In the genomic region with DNA sequence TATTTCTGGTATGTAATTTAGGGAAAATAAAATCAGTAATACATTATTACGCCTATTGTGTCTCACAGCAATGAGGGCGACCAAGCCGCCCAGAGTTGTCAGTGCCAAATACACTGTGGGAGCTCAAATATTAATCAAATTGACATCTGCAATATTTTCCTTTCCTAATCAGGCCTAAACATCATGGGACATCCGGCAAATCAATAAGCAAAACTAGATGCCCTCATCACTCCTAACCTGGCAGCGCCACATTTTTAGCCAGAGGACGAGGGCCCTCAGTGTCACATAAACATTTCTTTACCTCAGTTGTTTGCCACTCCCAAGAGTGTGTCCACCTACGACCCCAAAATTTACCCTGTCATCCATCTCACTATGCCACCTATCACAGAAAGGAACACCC, we compare ENCODE assay signal across 27 cellular contexts.
DNase-seq lines count a peak whose midpoint lies in the region; ATAC-seq, FAIRE-seq and TF ChIP-seq lines count a peak whose summit lies in the region.
"Had no signal": no experiment of that assay in that cellular context is flagged by ENCODE, and none has a peak within 500 bp of the region (broad histone marks: within the 10 kb centered on the region; RNA-seq: fewer than 3 reads in every experiment).

No MANE protein-coding gene starts in this region.

- no peak overlapping the region for H3K27ac ChIP-seq in right lobe of liver
- no peak overlapping the region for H3K27ac ChIP-seq in HepG2 (ENCODE audit: extremely low read length, insufficient read depth, low read length)
- H3K27ac ChIP-seq in effector memory CD4-positive, alpha-beta T cell (ENCODE audit: insufficient read depth, low read length, poor library complexity, severe bottlenecking): no peak overlapping the region
- H3K27ac ChIP-seq: 22Rv1, A549, BLaER1 had no signal

- H3K4me1 Mint-ChIP-seq in progenitor cell of endocrine pancreas (ENCODE audit: low read depth): peaks cover 25% of the 10 kb centered on the region
- H3K4me1 Mint-ChIP-seq: CD14-positive monocyte; CD4-positive, alpha-beta memory T cell; CD4-positive, CD25-positive, alpha-beta regulatory T cell; CD8-positive, alpha-beta memory T cell had no signal

- no peak for TF ChIP-seq RAD21 in HepG2 (CRISPR knock-in tag; IDR thresholded peaks at IDR 0.05)

- intact Hi-C loops in right lobe of liver (cut with DNase I) (no loop called here), HepG2 (cut with micrococcal nuclease; ENCODE audit: unreplicated experiment) (no loop called here)

- no peak overlapping the region for H2AFZ ChIP-seq in HepG2 (ENCODE audit: low read length)

- H3K9me3 Mint-ChIP-seq in progenitor cell of endocrine pancreas (ENCODE audit: low read depth): peaks cover 2% of the 10 kb centered on the region

- TF ChIP-seq CTCF in right lobe of liver (IDR thresholded peaks at IDR 0.05) (no peak), HepG2 (CRISPR knock-in tag; IDR thresholded peaks at IDR 0.05) (no peak), progenitor cell of endocrine pancreas (IDR thresholded peaks at IDR 0.05; ENCODE audit: unreplicated experiment) (no peak)

- H3K27me3 Mint-ChIP-seq in progenitor cell of endocrine pancreas: no peaks in the 10 kb centered on the region
- H3K27me3 Mint-ChIP-seq: CD4-positive, alpha-beta memory T cell; CD8-positive, alpha-beta memory T cell had no signal

- DNase-seq in right lobe of liver (no peak), HepG2 (ENCODE audit: low spot score) (no peak), mucosa of gallbladder (ENCODE audit: low spot score) (peak; percentile 61), progenitor cell of endocrine pancreas (ENCODE audit: low spot score, unreplicated experiment) (no peak), G401 (ENCODE audit: low spot score) (no peak), AG20443 (ENCODE audit: low spot score) (no peak)
- no peak for DNase-seq in effector memory CD4-positive, alpha-beta T cell
- DNase-seq: BE2C; C1 segment of cervical spinal cord; CD4-positive, alpha-beta memory T cell; CD4-positive, CD25-positive, alpha-beta regulatory T cell; CD8-positive, alpha-beta memory T cell; COR-L47; DMS 273 treated with DMSO at 0.1 percent for 48 hours; DMS153; DMS53; DMS79; DND-41; EL; GF-D8 had no signal

- no peak overlapping the region for H3K4me3 ChIP-seq in right lobe of liver
- no peak overlapping the region for H3K4me3 ChIP-seq in HepG2 (replicated peaks in 1 of 3; ENCODE audit: insufficient read depth in 1 of 3, low read depth in 2 of 3, low read length in 3 of 3)
- H3K4me3 ChIP-seq in effector memory CD4-positive, alpha-beta T cell (ENCODE audit: insufficient read depth, low read depth, low read length, poor library complexity, severe bottlenecking): no peak overlapping the region
- H3K4me3 ChIP-seq: A549, BLaER1 had no signal

- no peak overlapping the region for H3K9ac ChIP-seq in HepG2 (ENCODE audit: insufficient read depth, low read depth, low read length)
- H3K9ac ChIP-seq: BLaER1 had no signal

- CTCF ChIA-PET in HepG2 (lab: Yijun Ruan, JAX; ENCODE audit: low intra/inter-chr PET ratio, low total read pairs): no interaction called here

- no peaks in the 10 kb centered on the region for H3K79me2 ChIP-seq in HepG2 (ENCODE audit: insufficient read depth, low read length)

- no peak overlapping the region for H3K4me3 Mint-ChIP-seq in progenitor cell of endocrine pancreas (ENCODE audit: low read depth)
- H3K4me3 Mint-ChIP-seq: CD14-positive monocyte; CD4-positive, alpha-beta memory T cell; CD4-positive, CD25-positive, alpha-beta regulatory T cell; CD8-positive, alpha-beta memory T cell had no signal

- POLR2A ChIA-PET in HepG2 (lab: Yijun Ruan, JAX): no interaction called here

- no peak for FAIRE-seq in HepG2 (lab: Jason Lieb, UNC)
- FAIRE-seq: G401.6, GM12891, GM18507 had no signal

- no TSS peak for BruUV-seq in HepG2 (replicated peaks; lab: Mats Ljungman, UMichigan)

- H3K9me3 ChIP-seq in right lobe of liver: no peaks in the 10 kb centered on the region
- H3K9me3 ChIP-seq in HepG2 (ENCODE audit: low read length): no peaks in the 10 kb centered on the region
- no peaks in the 10 kb centered on the region for H3K9me3 ChIP-seq in effector memory CD4-positive, alpha-beta T cell (ENCODE audit: control insufficient read depth, low read length)
- H3K9me3 ChIP-seq: A549, BE2C, BLaER1 had no signal

- ATAC-seq in right lobe of liver (peak in 3 of 4 donors; percentile 10 to 16 (median 12)), HepG2 (no peak)
- ATAC-seq: A549 had no signal

- 59% methylated on average over 7 of the region's 7 CpGs for WGBS in right lobe of liver (ENCODE audit: insufficient coverage, low coverage, low lambda C conversion rate, missing lambda C conversion rate)
- 76% methylated on average over 7 of the region's 7 CpGs for WGBS in HepG2 (ENCODE audit: low lambda C conversion rate)

- H4K20me1 ChIP-seq in HepG2 (ENCODE audit: insufficient read depth, low read length): no peaks in the 10 kb centered on the region
- H4K20me1 ChIP-seq: BLaER1 had no signal

- peak overlapping the region; percentile 69 for H3K27ac Mint-ChIP-seq in progenitor cell of endocrine pancreas
- H3K27ac Mint-ChIP-seq: CD14-positive monocyte; CD4-positive, alpha-beta memory T cell; CD4-positive, CD25-positive, alpha-beta regulatory T cell had no signal

- H3K4me1 ChIP-seq in right lobe of liver: peaks cover 0 to 23% (median 9%) of the 10 kb centered on the region in 4 donors
- H3K4me1 ChIP-seq in HepG2 (ENCODE audit: insufficient read depth, low read length): no peaks in the 10 kb centered on the region
- H3K4me1 ChIP-seq in effector memory CD4-positive, alpha-beta T cell (ENCODE audit: control insufficient read depth, insufficient read depth, low read length, poor library complexity, severe bottlenecking): no peaks in the 10 kb centered on the region
- H3K4me1 ChIP-seq: A549, BE2C, BLaER1 had no signal

- no peak for TF ChIP-seq POLR2A in right lobe of liver (IDR thresholded peaks at IDR 0.05)
- TF ChIP-seq POLR2A in HepG2 (IDR thresholded peaks at IDR 0.05; ENCODE audit: insufficient read depth in 1 of 2, low read depth in 2 of 2, low read length in 2 of 2): no peak

- TF ChIP-seq EP300 in HepG2 (IDR thresholded peaks at IDR 0.05; ENCODE audit: low read depth in 2 of 2, low read length in 2 of 2): no peak
- TF ChIP-seq EP300 in HepG2 (CRISPR knock-in tag; IDR thresholded peaks at IDR 0.05; ENCODE audit: borderline replicate concordance): no peak

- no peaks in the 10 kb centered on the region for H3K27me3 ChIP-seq in right lobe of liver
- no peaks in the 10 kb centered on the region; a peak in 1 of 5 replicates for H3K27me3 ChIP-seq in HepG2 (ENCODE audit: control insufficient read depth in 1 of 2, insufficient read depth in 2 of 2, low read length in 2 of 2)
- no peaks in the 10 kb centered on the region for H3K27me3 ChIP-seq in effector memory CD4-positive, alpha-beta T cell (replicated peaks; ENCODE audit: control insufficient read depth, insufficient read depth, low read length, poor library complexity, severe bottlenecking)
- H3K27me3 ChIP-seq: BE2C, BLaER1 had no signal

- in situ Hi-C loops in HepG2 (cut with HindIII; ENCODE audit: extremely low pct_ligation_motif_present, low pct_unique_long_range_greater_than_20kb) (no loop called here), G401 (cut with HindIII; ENCODE audit: low sequenced_read_pairs) (no loop called here)

- H3K36me3 ChIP-seq in right lobe of liver (peaks cover 0 to 6% (median 0%) of the 10 kb centered on the region in 4 donors), HepG2 (replicated peaks in 1 of 2; ENCODE audit: control insufficient read depth in 1 of 2, insufficient read depth in 2 of 2, low read length in 2 of 2) (no peaks in the 10 kb centered on the region)
- no peaks in the 10 kb centered on the region for H3K36me3 ChIP-seq in effector memory CD4-positive, alpha-beta T cell (ENCODE audit: control insufficient read depth, insufficient read depth, low read length)
- H3K36me3 ChIP-seq: BE2C, BLaER1 had no signal

- peaks cover 37% of the 10 kb centered on the region for H3K36me3 Mint-ChIP-seq in progenitor cell of endocrine pancreas (ENCODE audit: insufficient read depth)
- H3K36me3 Mint-ChIP-seq: CD14-positive monocyte; CD4-positive, alpha-beta memory T cell; CD4-positive, CD25-positive, alpha-beta regulatory T cell; CD8-positive, alpha-beta memory T cell had no signal

- no peak overlapping the region for H3K4me2 ChIP-seq in HepG2 (ENCODE audit: low read depth, low read length)
- H3K4me2 ChIP-seq: A549, BLaER1 had no signal

TF ChIP-seq in HepG2, 621 proteins besides CTCF, POLR2A, EP300 and RAD21:
- TF ChIP-seq MED1 (CRISPR knock-in tag; IDR thresholded peaks at IDR 0.05) (no peak), ZMAT3 (CRISPR knock-in tag; conservative IDR thresholded peaks at IDR 0.05) (no peak), HHEX (CRISPR knock-in tag; IDR thresholded peaks at IDR 0.05) (no peak), HNRNPL (IDR thresholded peaks at IDR 0.05; ENCODE audit: low read depth, low read length) (no peak), MIER3 (CRISPR knock-in tag; IDR thresholded peaks at IDR 0.05; ENCODE audit: borderline replicate concordance) (no peak), KLF13 (CRISPR knock-in tag; IDR thresholded peaks at IDR 0.05) (no peak)
